ENCODE assay signal across 1 cellular context in the genomic region with DNA sequence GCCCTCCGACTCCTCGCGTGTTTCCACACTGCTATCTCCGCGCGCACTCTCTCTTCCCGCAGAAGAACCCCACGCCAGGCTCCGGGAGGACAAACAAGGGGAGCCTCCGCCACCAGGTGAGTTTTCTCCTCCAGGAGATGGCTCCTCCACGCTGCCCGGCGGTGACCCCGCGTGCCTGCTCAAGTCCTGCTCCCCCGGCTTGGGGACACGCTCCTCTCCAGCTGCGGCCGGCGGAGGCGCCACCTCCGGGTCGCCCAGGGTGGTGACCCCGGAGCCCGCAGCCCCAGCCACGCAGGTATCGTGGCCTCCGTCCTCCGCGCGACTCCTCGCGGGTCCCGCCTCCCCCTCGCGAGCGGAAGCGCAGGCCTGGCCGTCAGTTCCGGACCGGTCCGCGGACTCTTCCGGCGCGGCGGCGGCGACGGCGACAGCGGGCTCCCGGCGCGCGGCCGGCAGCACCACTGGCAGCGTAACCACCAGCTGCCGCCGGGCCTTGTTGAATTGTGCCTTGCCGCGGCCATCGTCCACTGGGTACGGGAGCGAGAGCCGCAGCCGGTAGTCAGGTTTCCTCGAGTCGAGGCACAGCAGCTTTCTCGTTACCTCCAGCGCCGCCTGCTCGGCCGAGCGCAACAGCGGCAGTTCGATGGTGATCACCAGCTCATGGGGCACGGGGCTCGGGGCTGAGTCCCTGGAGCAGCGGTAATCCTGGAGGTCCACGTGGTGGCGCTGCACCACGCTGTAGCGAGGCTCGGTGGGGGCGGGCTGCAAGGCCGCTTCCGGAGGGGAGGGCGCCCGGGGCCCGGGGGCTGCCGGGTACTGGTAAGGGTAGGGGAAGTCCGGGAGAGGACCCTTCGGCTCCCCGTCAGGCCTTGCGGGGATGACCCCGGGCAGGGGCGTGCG.
A peak's percentile ranks its signal among the peaks of the same experiment; 100 is the strongest.
TF ChIP-seq lines count a peak whose summit lies in the region.

No MANE protein-coding gene starts in this region.

TF ChIP-seq in endothelial cell of umbilical vein, 7 proteins besides CTCF, POLR2A, EP300 and RAD21:
- TF ChIP-seq GATA2 (IDR thresholded peaks at IDR 0.05; ENCODE audit: insufficient read depth, insufficient read length, low read depth, low read length) = no peak
- TF ChIP-seq JUN (IDR thresholded peaks at IDR 0.05; ENCODE audit: borderline replicate concordance, insufficient read depth, insufficient read length, low read depth) = no peak
- no peak for TF ChIP-seq FOS (IDR thresholded peaks at IDR 0.05; ENCODE audit: borderline replicate concordance, insufficient read depth, low read length)
- TF ChIP-seq, protein P1, sequence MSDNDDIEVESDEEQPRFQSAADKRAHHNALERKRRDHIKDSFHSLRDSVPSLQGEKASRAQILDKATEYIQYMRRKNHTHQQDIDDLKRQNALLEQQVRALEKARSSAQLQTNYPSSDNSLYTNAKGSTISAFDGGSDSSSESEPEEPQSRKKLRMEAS (IDR thresholded peaks at IDR 0.05; ENCODE audit: insufficient read depth, insufficient read length) = peak; percentile 94
- no peak for TF ChIP-seq EZH2 (IDR thresholded peaks at IDR 0.05; ENCODE audit: borderline replicate concordance, low read depth, low read length, severe bottlenecking)
- TF ChIP-seq MYC (IDR thresholded peaks at IDR 0.05; ENCODE audit: low read depth, low read length) = peak; percentile 52
- peak; percentile 83 for TF ChIP-seq POLR2AphosphoS5 (IDR thresholded peaks at IDR 0.05; ENCODE audit: insufficient read depth, low read depth, low read length)
